ENCODE assay signal across 1 cellular context in the genomic region with DNA sequence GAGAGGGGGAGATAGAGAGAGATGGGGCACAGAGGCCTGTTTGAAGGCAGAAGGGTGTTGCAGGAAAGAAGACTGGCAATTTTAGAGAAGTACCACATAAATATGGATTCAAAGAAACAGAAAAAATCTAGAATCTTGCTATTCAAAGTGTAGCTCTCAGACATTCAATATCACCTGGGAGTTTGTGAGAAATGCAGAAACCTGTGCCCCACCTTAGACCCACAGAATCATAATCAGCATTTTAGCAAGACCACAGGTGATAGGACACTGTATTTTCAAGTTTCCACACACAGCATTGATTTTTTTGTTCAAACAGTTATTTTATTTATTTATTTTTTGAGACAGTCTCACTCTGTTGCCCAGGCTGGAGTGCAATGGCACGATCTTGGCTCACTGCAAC.
TF ChIP-seq lines count a peak whose summit lies in the region.

No MANE protein-coding gene starts in this region.

TF ChIP-seq in HepG2, 621 proteins besides CTCF, POLR2A, EP300 and RAD21:
- TF ChIP-seq AGO2 (optimal IDR thresholded peaks at IDR 0.05; ENCODE audit: low read depth, low read length) (peak; percentile 51), ZNF121 (CRISPR knock-in tag; IDR thresholded peaks at IDR 0.05) (0 out of 2 replicates have a peak, but pooled peaks have one; percentile 20), RBFOX2 (IDR thresholded peaks at IDR 0.05; ENCODE audit: low read depth, low read length) (peak; percentile 56)
- TF ChIP-seq, protein P1, sequence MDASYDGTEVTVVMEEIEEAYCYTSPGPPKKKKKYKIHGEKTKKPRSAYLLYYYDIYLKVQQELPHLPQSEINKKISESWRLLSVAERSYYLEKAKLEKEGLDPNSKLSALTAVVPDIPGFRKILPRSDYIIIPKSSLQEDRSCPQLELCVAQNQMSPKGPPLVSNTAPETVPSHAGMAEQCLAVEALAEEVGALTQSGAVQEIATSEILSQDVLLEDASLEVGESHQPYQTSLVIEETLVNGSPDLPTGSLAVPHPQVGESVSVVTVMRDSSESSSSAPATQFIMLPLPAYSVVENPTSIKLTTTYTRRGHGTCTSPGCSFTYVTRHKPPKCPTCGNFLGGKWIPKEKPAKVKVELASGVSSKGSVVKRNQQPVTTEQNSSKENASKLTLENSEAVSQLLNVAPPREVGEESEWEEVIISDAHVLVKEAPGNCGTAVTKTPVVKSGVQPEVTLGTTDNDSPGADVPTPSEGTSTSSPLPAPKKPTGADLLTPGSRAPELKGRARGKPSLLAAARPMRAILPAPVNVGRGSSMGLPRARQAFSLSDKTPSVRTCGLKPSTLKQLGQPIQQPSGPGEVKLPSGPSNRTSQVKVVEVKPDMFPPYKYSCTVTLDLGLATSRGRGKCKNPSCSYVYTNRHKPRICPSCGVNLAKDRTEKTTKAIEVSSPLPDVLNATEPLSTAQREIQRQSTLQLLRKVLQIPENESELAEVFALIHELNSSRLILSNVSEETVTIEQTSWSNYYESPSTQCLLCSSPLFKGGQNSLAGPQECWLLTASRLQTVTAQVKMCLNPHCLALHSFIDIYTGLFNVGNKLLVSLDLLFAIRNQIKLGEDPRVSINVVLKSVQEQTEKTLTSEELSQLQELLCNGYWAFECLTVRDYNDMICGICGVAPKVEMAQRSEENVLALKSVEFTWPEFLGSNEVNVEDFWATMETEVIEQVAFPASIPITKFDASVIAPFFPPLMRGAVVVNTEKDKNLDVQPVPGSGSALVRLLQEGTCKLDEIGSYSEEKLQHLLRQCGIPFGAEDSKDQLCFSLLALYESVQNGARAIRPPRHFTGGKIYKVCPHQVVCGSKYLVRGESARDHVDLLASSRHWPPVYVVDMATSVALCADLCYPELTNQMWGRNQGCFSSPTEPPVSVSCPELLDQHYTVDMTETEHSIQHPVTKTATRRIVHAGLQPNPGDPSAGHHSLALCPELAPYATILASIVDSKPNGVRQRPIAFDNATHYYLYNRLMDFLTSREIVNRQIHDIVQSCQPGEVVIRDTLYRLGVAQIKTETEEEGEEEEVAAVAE (CRISPR knock-in tag; IDR thresholded peaks at IDR 0.05; ENCODE audit: borderline replicate concordance) = peak; percentile 81
- TF ChIP-seq, protein P2, sequence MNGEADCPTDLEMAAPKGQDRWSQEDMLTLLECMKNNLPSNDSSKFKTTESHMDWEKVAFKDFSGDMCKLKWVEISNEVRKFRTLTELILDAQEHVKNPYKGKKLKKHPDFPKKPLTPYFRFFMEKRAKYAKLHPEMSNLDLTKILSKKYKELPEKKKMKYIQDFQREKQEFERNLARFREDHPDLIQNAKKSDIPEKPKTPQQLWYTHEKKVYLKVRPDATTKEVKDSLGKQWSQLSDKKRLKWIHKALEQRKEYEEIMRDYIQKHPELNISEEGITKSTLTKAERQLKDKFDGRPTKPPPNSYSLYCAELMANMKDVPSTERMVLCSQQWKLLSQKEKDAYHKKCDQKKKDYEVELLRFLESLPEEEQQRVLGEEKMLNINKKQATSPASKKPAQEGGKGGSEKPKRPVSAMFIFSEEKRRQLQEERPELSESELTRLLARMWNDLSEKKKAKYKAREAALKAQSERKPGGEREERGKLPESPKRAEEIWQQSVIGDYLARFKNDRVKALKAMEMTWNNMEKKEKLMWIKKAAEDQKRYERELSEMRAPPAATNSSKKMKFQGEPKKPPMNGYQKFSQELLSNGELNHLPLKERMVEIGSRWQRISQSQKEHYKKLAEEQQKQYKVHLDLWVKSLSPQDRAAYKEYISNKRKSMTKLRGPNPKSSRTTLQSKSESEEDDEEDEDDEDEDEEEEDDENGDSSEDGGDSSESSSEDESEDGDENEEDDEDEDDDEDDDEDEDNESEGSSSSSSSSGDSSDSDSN (CRISPR knock-in tag; IDR thresholded peaks at IDR 0.05) = no peak
TF ChIP-seq in HepG2: peak in this region for 4.
